In the genomic region with DNA sequence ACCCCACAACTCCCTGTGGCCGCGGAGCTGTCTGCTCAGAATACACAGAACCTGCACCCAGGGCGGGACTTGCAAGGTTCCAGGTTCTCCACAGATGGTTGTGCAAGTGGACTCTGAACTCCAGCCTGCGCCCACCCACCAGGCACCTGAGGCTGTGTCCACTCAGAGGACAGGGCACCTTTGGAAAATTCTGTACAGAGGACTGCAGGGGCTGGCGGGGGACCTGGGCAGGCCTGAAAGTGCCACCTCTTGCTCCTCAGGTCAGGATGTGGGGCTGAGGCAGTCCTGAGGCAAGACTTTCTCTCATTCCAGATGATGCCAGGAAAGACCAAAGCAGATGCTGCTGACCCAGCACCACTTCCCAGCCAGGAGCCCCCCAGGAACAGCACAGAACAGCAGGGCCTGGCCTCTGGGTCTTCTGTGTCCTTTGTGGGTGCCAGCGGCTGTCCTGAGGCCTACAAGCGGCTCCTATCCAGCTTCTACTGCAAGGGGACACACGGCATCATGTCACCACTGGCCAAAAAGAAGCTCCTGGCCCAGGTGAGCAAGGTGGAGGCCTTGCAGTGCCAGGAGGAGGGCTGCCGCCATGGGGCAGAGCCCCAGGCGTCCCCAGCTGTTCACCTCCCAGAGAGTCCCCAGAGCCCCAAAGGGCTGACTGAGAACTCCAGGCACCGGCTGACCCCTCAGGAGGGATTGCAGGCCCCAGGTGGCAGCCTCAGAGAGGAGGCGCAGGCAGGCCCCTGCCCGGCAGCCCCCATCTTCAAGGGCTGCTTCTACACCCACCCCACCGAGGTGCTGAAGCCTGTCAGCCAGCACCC, we compare ENCODE assay signal across 1 cellular context.
TF ChIP-seq lines count a peak whose summit lies in the region.

No MANE protein-coding gene starts in this region.

TF ChIP-seq in H1, 55 proteins besides CTCF, POLR2A, EP300 and RAD21:
- TF ChIP-seq, protein P1, sequence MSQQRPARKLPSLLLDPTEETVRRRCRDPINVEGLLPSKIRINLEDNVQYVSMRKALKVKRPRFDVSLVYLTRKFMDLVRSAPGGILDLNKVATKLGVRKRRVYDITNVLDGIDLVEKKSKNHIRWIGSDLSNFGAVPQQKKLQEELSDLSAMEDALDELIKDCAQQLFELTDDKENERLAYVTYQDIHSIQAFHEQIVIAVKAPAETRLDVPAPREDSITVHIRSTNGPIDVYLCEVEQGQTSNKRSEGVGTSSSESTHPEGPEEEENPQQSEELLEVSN (IDR thresholded peaks at IDR 0.05): no peak
- TF ChIP-seq CBX5 (IDR thresholded peaks at IDR 0.05; ENCODE audit: low read depth, low read length) (no peak), TAF1 (IDR thresholded peaks at IDR 0.05; ENCODE audit: low read depth, low read length) (no peak), ZNF274 (IDR thresholded peaks at IDR 0.05; ENCODE audit: borderline replicate concordance, extremely low read depth, low read length) (no peak), EZH2 (IDR thresholded peaks at IDR 0.05; ENCODE audit: low read depth, low read length, severe bottlenecking) (no peak), HDAC6 (IDR thresholded peaks at IDR 0.05; ENCODE audit: low read depth, low read length) (no peak), RFX5 (IDR thresholded peaks at IDR 0.05; ENCODE audit: borderline replicate concordance, low read depth, low read length) (no peak), GTF2F1 (IDR thresholded peaks at IDR 0.05; ENCODE audit: borderline replicate concordance, low read depth, low read length) (no peak), POLR2AphosphoS5 (IDR thresholded peaks at IDR 0.05; ENCODE audit: low read depth, low read length) (no peak), SIN3A (conservative IDR thresholded peaks at IDR 0.05 in 1 of 2, IDR thresholded peaks at IDR 0.05 in 1 of 2; ENCODE audit: low read depth in 1 of 2, low read length in 2 of 2) (no peak), TEAD4 (IDR thresholded peaks at IDR 0.05; ENCODE audit: low read depth, low read length) (no peak), CREB1 (IDR thresholded peaks at IDR 0.05) (no peak), RNF2 (IDR thresholded peaks at IDR 0.05; ENCODE audit: borderline replicate concordance, low read depth, low read length, missing control alignments, poor library complexity, severe bottlenecking) (no peak), CHD1 (IDR thresholded peaks at IDR 0.05; ENCODE audit: low read depth, low read length) (no peak), RBBP5 (IDR thresholded peaks at IDR 0.05; ENCODE audit: borderline replicate concordance, low read depth, low read length) (no peak), GABPA (IDR thresholded peaks at IDR 0.05; ENCODE audit: borderline replicate concordance, insufficient read depth, low read length) (no peak), BRCA1 (IDR thresholded peaks at IDR 0.05; ENCODE audit: low read depth, low read length) (no peak), KDM1A (IDR thresholded peaks at IDR 0.05; ENCODE audit: borderline replicate concordance, low read length) (no peak), SIRT6 (IDR thresholded peaks at IDR 0.05; ENCODE audit: low read length) (no peak)
- TF ChIP-seq, protein P2, sequence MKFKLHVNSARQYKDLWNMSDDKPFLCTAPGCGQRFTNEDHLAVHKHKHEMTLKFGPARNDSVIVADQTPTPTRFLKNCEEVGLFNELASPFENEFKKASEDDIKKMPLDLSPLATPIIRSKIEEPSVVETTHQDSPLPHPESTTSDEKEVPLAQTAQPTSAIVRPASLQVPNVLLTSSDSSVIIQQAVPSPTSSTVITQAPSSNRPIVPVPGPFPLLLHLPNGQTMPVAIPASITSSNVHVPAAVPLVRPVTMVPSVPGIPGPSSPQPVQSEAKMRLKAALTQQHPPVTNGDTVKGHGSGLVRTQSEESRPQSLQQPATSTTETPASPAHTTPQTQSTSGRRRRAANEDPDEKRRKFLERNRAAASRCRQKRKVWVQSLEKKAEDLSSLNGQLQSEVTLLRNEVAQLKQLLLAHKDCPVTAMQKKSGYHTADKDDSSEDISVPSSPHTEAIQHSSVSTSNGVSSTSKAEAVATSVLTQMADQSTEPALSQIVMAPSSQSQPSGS (IDR thresholded peaks at IDR 0.05; ENCODE audit: low read length): no peak
TF ChIP-seq in H1: peak in this region for 0.
